In the genomic region with DNA sequence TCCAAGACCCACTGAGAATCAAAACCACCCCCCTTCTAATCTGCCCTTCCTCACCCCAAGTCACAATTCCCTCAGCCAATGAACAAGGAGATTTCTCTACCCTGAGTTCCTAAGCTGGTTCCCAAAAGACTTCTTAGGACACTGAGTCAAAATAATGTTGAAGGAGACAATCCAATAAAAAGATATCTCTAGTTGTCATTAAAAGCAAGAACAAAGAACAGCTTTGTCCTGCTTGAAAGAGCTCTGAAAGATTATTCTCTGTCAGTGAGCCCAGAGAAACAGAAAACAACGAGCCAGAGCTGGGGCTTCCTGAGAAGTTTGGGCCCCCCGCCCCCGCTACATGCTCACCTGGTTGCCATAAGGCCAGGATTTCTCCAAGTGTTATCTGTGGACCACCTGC, we compare ENCODE assay signal across 21 cellular contexts. TPM values are rescaled to one million over a fixed set of nuclear protein-coding genes. Genes with fewer than 3 reads are reported as not detected.
DNase-seq lines count a peak whose midpoint lies in the region; ATAC-seq and TF ChIP-seq lines count a peak whose summit lies in the region.
"Had no signal": no experiment of that assay in that cellular context is flagged by ENCODE, and none has a peak within 500 bp of the region (broad histone marks: within the 10 kb centered on the region; RNA-seq: fewer than 3 reads in every experiment).

No MANE protein-coding gene starts in this region.

- no peak for TF ChIP-seq CTCF in nephron (IDR thresholded peaks at IDR 0.05; ENCODE audit: unreplicated experiment in 3 of 3)

- H3K36me3 Mint-ChIP-seq in activated T-cell treated with anti-CD3 and anti-CD28 coated beads, Interleukin-2, amount 50 U/mL, for 24 hours (ENCODE audit: low read depth), result peaks cover 30% of the 10 kb centered on the region
- peaks cover 3% of the 10 kb centered on the region for H3K36me3 Mint-ChIP-seq in effector memory CD8-positive, alpha-beta T cell (ENCODE audit: insufficient read depth)
- peaks cover 33% of the 10 kb centered on the region for H3K36me3 Mint-ChIP-seq in nephron (ENCODE audit: low read depth)

- no peak for DNase-seq in activated T-cell treated with anti-CD3 and anti-CD28 coated beads, Interleukin-2, amount 50 U/mL, for 24 hours
- no peak for DNase-seq in activated T-cell treated with anti-CD3 and anti-CD28 coated beads for 4 hours
- no peak for DNase-seq in effector memory CD8-positive, alpha-beta T cell
- no peak for DNase-seq in hippocampal formation (lab: John Stamatoyannopoulos, UW)
- DNase-seq in Kasumi-1 (lab: John Stamatoyannopoulos, UW), result no peak
- DNase-seq: 8988T; activated CD4-positive, alpha-beta T cell treated with anti-CD3 and anti-CD28 coated beads, Interleukin-2, amount 10 ng/mL, durations not matched to agents 7 days and 5 days; activated gamma-delta T cell treated with Interleukin-2 at 50 U/mL for 16 hours; aorta; cortex of kidney; EL; GOT3; hypothalamus; NCI-H1092; NCI-H2081; nucleus accumbens; stimulated activated naive CD4-positive, alpha-beta T cell treated with Interleukin-2 at 50 U/mL for 16 hours; trophoblast cell had no signal

- H3K9me3 Mint-ChIP-seq in activated T-cell treated with anti-CD3 and anti-CD28 coated beads, Interleukin-2, amount 50 U/mL, for 24 hours, result no peaks in the 10 kb centered on the region
- H3K9me3 Mint-ChIP-seq in effector memory CD8-positive, alpha-beta T cell, result no peaks in the 10 kb centered on the region
- H3K9me3 Mint-ChIP-seq in nephron, result peaks cover 2% of the 10 kb centered on the region

- H3K27ac ChIP-seq in temporal lobe (ENCODE audit: low read depth, low read length), result peak overlapping the region; percentile 17

- no peak overlapping the region for H3K4me3 Mint-ChIP-seq in activated T-cell treated with anti-CD3 and anti-CD28 coated beads, Interleukin-2, amount 50 U/mL, for 24 hours
- H3K4me3 Mint-ChIP-seq in effector memory CD8-positive, alpha-beta T cell, result no peak overlapping the region
- H3K4me3 Mint-ChIP-seq in nephron, result no peak overlapping the region
- H3K4me3 Mint-ChIP-seq: activated CD4-positive, alpha-beta T cell treated with anti-CD3 and anti-CD28 coated beads, Interleukin-2, amount 10 ng/mL, durations not matched to agents 7 days and 5 days had no signal

- peak overlapping the region; percentile 48 for H3K27ac Mint-ChIP-seq in activated T-cell treated with anti-CD3 and anti-CD28 coated beads, Interleukin-2, amount 50 U/mL, for 24 hours
- H3K27ac Mint-ChIP-seq in effector memory CD8-positive, alpha-beta T cell, result peak overlapping the region; percentile 21 to 84
- peak overlapping the region; percentile 58 to 91 (median 88) for H3K27ac Mint-ChIP-seq in nephron
- H3K27ac Mint-ChIP-seq: activated CD4-positive, alpha-beta T cell treated with anti-CD3 and anti-CD28 coated beads, Interleukin-2, amount 10 ng/mL, durations not matched to agents 7 days and 5 days had no signal

- no peaks in the 10 kb centered on the region for H3K27me3 Mint-ChIP-seq in activated T-cell treated with anti-CD3 and anti-CD28 coated beads, Interleukin-2, amount 50 U/mL, for 24 hours
- no peaks in the 10 kb centered on the region for H3K27me3 Mint-ChIP-seq in effector memory CD8-positive, alpha-beta T cell
- no peaks in the 10 kb centered on the region for H3K27me3 Mint-ChIP-seq in nephron (ENCODE audit: low read depth)
- H3K27me3 Mint-ChIP-seq: activated CD4-positive, alpha-beta T cell treated with anti-CD3 and anti-CD28 coated beads, Interleukin-2, amount 10 ng/mL, durations not matched to agents 7 days and 5 days had no signal

- no peak for ATAC-seq in effector memory CD8-positive, alpha-beta T cell (replicated peaks)
- no peak for ATAC-seq in SK-N-SH treated with all-trans-retinoic acid at 6 μM for 48 hours

- peaks cover 57% of the 10 kb centered on the region for H3K4me1 Mint-ChIP-seq in activated T-cell treated with anti-CD3 and anti-CD28 coated beads, Interleukin-2, amount 50 U/mL, for 24 hours (ENCODE audit: low read depth)
- peaks cover 32 to 78% of the 10 kb centered on the region in 2 donors for H3K4me1 Mint-ChIP-seq in effector memory CD8-positive, alpha-beta T cell (ENCODE audit: low read depth in 2 of 2)
- peaks cover 27% of the 10 kb centered on the region for H3K4me1 Mint-ChIP-seq in nephron

TF ChIP-seq in SK-N-SH treated with all-trans-retinoic acid at 6 μM for 48 hours, 23 proteins besides CTCF, POLR2A, EP300 and RAD21:
- TF ChIP-seq ZFP30 (CRISPR knock-in tag; IDR thresholded peaks at IDR 0.05) (no peak), BACH2 (CRISPR knock-in tag; IDR thresholded peaks at IDR 0.05; ENCODE audit: borderline replicate concordance) (no peak), TCF4 (CRISPR knock-in tag; IDR thresholded peaks at IDR 0.05; ENCODE audit: borderline replicate concordance) (no peak), GLIS3 (CRISPR knock-in tag; IDR thresholded peaks at IDR 0.05) (no peak), CSDC2 (CRISPR knock-in tag; IDR thresholded peaks at IDR 0.05) (no peak), ZNF70 (CRISPR knock-in tag; IDR thresholded peaks at IDR 0.05) (no peak), RARB (CRISPR knock-in tag; IDR thresholded peaks at IDR 0.05) (no peak), ZNF565 (CRISPR knock-in tag; conservative IDR thresholded peaks at IDR 0.05; ENCODE audit: low read depth) (no peak), ARNTL (CRISPR knock-in tag; IDR thresholded peaks at IDR 0.05; ENCODE audit: borderline replicate concordance, low read depth) (no peak)
- TF ChIP-seq, protein P1, sequence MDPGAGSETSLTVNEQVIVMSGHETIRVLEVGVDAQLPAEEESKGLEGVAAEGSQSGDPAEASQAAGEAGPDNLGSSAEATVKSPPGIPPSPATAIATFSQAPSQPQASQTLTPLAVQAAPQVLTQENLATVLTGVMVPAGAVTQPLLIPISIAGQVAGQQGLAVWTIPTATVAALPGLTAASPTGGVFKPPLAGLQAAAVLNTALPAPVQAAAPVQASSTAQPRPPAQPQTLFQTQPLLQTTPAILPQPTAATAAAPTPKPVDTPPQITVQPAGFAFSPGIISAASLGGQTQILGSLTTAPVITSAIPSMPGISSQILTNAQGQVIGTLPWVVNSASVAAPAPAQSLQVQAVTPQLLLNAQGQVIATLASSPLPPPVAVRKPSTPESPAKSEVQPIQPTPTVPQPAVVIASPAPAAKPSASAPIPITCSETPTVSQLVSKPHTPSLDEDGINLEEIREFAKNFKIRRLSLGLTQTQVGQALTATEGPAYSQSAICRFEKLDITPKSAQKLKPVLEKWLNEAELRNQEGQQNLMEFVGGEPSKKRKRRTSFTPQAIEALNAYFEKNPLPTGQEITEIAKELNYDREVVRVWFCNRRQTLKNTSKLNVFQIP (CRISPR knock-in tag; IDR thresholded peaks at IDR 0.05; ENCODE audit: borderline replicate concordance, low read depth), result no peak

RNA-seq across cellular contexts. Expression of a gene that starts 45.7 kb away (rescaled TPM):
- 28.3 TPM for total RNA-seq in temporal lobe
